8 cellular contexts compared by ENCODE assay signal in the genomic region with DNA sequence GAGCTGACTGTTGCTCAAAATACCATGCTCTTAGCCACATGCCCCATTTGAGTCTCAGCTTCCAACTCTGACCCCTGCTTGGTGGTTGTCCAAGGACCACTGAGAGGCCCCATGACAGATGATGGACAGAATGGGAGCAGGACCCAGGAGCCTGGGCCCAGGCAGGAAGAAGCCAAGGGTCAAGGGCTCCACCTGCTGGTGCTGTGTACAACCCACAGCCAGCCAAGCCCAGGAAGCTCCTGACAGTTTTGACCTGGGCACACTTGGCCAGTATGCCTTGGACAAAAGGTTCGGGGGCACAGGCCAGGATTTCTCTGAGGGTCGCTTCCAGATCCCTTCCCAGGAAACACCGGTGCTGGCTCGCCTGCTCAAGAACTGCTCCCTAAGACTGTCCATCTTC. TPM values are rescaled to one million over a fixed set of nuclear protein-coding genes. Genes with fewer than 3 reads are reported as not detected.
DNase-seq lines count a peak whose midpoint lies in the region; ATAC-seq and TF ChIP-seq lines count a peak whose summit lies in the region.
"Not testable (repeated sequence)": the region's sequence is repeated elsewhere in the genome, so short reads cannot be mapped to it uniquely, and the experiment has no call there.

No MANE protein-coding gene starts in this region.

- not testable (repeated sequence) for H3K27me3 ChIP-seq in MG63, body of pancreas

- H3K4me3 Mint-ChIP-seq in nephron: not testable (repeated sequence)

- not testable (repeated sequence) for H3K4me3 ChIP-seq in AG10803 (ENCODE audit: low read length); MG63; body of pancreas

- not testable (repeated sequence) for H3K9me3 Mint-ChIP-seq in nephron

- not testable (repeated sequence) for H3K36me3 Mint-ChIP-seq in nephron (ENCODE audit: low read depth)

- H3K27me3 Mint-ChIP-seq in nephron (ENCODE audit: low read depth): not testable (repeated sequence)

- WGBS in body of pancreas, 2 donors: no CpG with 5 or more reads among the region's 4 CpGs

- ATAC-seq in GM19035 (IDR thresholded peaks at IDR 0.05; ENCODE audit: unreplicated experiment) (peak; percentile 45), body of pancreas (peak; percentile 81), Right ventricle myocardium superior (ENCODE audit: poor library complexity) (peak; percentile 90)

- H3K9me3 ChIP-seq in MG63, body of pancreas: not testable (repeated sequence)

- not testable (repeated sequence) for H3K27ac Mint-ChIP-seq in nephron

- TF ChIP-seq CTCF in AG10803 (conservative IDR thresholded peaks at IDR 0.05; ENCODE audit: low read length) (peak; percentile 42), body of pancreas (IDR thresholded peaks at IDR 0.05) (peak in 3 of 7 experiments; percentile 12 to 22 (median 16)), nephron (IDR thresholded peaks at IDR 0.05; ENCODE audit: unreplicated experiment in 3 of 3) (peak in 2 of 3 experiments; percentile 26 to 43)

- TF ChIP-seq POLR2A in body of pancreas (IDR thresholded peaks at IDR 0.05): not testable (repeated sequence)

- not testable (repeated sequence) for H3K36me3 ChIP-seq in MG63; body of pancreas (replicated peaks in 1 of 2; ENCODE audit: insufficient read depth in 1 of 2, low read depth in 2 of 2)

- DNase-seq in AG10803 (ENCODE audit: low read depth): not testable (repeated sequence)
- DNase-seq in MG63 (peak; percentile 76), body of pancreas (peak; percentile 71 to 85 (median 76)), Right ventricle myocardium superior (peak; percentile 73)
- peak; percentile 14 to 27 for DNase-seq in activated CD8-positive, alpha-beta memory T cell treated with anti-CD3 and anti-CD28 coated beads for 1 hour (ENCODE audit: extremely low read depth in 1 of 2, low read depth in 1 of 2)
- DNase-seq in stimulated activated CD4-positive, alpha-beta T cell treated with anti-CD3 and anti-CD28 coated beads, TNF-alpha, amount 100 ng/mL, for 48 hours (ENCODE audit: low read depth in 3 of 3): peak; percentile 15 to 65 (median 23)

- H3K27ac ChIP-seq in body of pancreas: not testable (repeated sequence)

- H3K4me1 ChIP-seq in body of pancreas: not testable (repeated sequence)

- intact Hi-C loops in body of pancreas (cut with DNase I); Right ventricle myocardium superior (cut with DNase I): not testable (repeated sequence)

- H3K4me1 Mint-ChIP-seq in nephron: not testable (repeated sequence)

RNA-seq across cellular contexts. Expression of a gene that starts 15.0 kb away (rescaled TPM):
- not detected in 2 replicates for total RNA-seq in MG63 (2014; rRNA removed; shearing (Covaris generic); ENCODE audit: low replicate concordance)
- 1 to 10 TPM in 1 of 2 donors, under 1 TPM in 1; 0.33 to 1.8 TPM for total RNA-seq in body of pancreas
- 2.0 TPM for total RNA-seq in Right ventricle myocardium superior

RNA-seq across cellular contexts. Expression of a gene that starts 27.2 kb away (rescaled TPM):
- total RNA-seq in MG63 (2014; rRNA removed; shearing (Covaris generic); ENCODE audit: low replicate concordance): 4.7 and 4.9 TPM in 2 replicates
- total RNA-seq in body of pancreas (10 to 100 TPM; 11.4 to 16.5 TPM), Right ventricle myocardium superior (1.9 TPM)
